ENCODE assay signal across 27 cellular contexts in genomic region chr9:96004384-96004783, GRCh38.
"Had no signal": no experiment of that assay in that cellular context is flagged by ENCODE, and none has a peak within 500 bp of the region (broad histone marks: within the 10 kb centered on the region; RNA-seq: fewer than 3 reads in every experiment).

No MANE protein-coding gene starts in this region.

- H2AFZ ChIP-seq: hepatocyte, neural progenitor cell had no signal

- ATAC-seq: foreskin keratinocyte; left cardiac atrium; left ventricle myocardium superior; natural killer cell treated with Interleukin-12 subunit alpha and Interleukin-12 subunit beta and Interleukin-15 and Interleukin-18, amount 100 ng/mL, for 72 hours; stimulated activated naive B cell treated with anti-CD40 and anti-IgM and Interleukin-4, amounts not matched to agents 10 μg/mL and 1 μg/mL and 100 μg/mL, for 72 hours had no signal

- H3K79me2 ChIP-seq: hepatocyte had no signal

- DNase-seq: dermis blood vessel endothelial cell; endodermal cell; erythroblast; foreskin keratinocyte; head of caudate nucleus; kidney; left cardiac atrium; left ventricle myocardium superior; mesenchymal stem cell; midbrain; nucleus accumbens; ovary; sigmoid colon; stimulated activated CD4-positive, alpha-beta T cell treated with anti-CD3 and anti-CD28 coated beads, Interleukin-2, amount 100 ng/mL, for 24 hours; stimulated activated CD4-positive, alpha-beta T cell treated with anti-CD3 and anti-CD28 coated beads, Interleukin-4, amount 100 ng/mL, for 4 hours; stimulated activated naive B cell treated with anti-CD40 and anti-IgM and Interleukin-4, amounts not matched to agents 10 μg/mL and 1 μg/mL and 100 μg/mL, for 72 hours; stomach; substantia nigra; transverse colon had no signal

- FAIRE-seq: endothelial cell of umbilical vein, kidney had no signal

- H3K9me3 ChIP-seq: right atrium auricular region, sigmoid colon, thoracic aorta, transverse colon had no signal

- H3K4me2 ChIP-seq: hepatocyte, neural progenitor cell had no signal

- H3K9ac ChIP-seq: neural progenitor cell had no signal

- H3K4me1 ChIP-seq: foreskin keratinocyte, neural progenitor cell, sigmoid colon, transverse colon had no signal

- H3K27me3 ChIP-seq: foreskin keratinocyte, hepatocyte, neural progenitor cell, ovary, right atrium auricular region, sigmoid colon, stomach, transverse colon had no signal

- H3K27ac ChIP-seq: foreskin keratinocyte, hepatocyte, neural progenitor cell, ovary, right atrium auricular region, sigmoid colon, skin epidermis, stomach, thoracic aorta, transverse colon had no signal

- H3K36me3 ChIP-seq: neural progenitor cell, ovary had no signal

- H3K4me3 ChIP-seq: hepatocyte, lung, neural progenitor cell, ovary, right atrium auricular region, sigmoid colon, skin epidermis, stomach, thoracic aorta, transverse colon had no signal
